In the genomic region with DNA sequence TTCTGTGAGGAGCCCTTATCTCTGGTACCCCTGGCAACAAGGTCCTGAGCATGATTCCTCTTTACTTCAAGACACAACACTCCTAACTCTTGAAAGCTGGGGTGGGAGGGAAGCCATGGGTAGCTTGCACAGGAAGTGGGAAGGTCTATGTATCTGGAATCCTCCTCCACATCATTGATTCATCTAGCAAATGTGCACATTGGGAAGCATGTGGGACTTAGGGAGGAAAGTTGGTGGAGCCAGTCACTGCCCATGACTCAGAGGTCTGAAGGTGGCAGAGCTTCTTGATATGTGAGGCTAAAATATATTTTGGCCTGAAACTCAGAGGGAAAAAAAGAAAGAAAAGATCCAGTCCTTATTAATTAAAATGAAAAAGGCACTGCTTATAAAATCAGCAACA, we compare ENCODE assay signal across 27 cellular contexts.
"Had no signal": no experiment of that assay in that cellular context is flagged by ENCODE, and none has a peak within 500 bp of the region (broad histone marks: within the 10 kb centered on the region; RNA-seq: fewer than 3 reads in every experiment).

No MANE protein-coding gene starts in this region.

- DNase-seq: activated CD8-positive, alpha-beta memory T cell treated with anti-CD3 and anti-CD28 coated beads for 24 hours; activated CD8-positive, alpha-beta memory T cell treated with anti-CD3 and anti-CD28 coated beads, Interleukin-2, amount 50 U/mL, for 4 hours; activated naive CD4-positive, alpha-beta T cell; activated T-cell treated with anti-CD3 and anti-CD28 coated beads, Interleukin-2, amount 50 U/mL, for 24 hours; adrenal gland; colonic mucosa; effector memory CD8-positive, alpha-beta T cell; heart right ventricle; left lung; naive thymus-derived CD4-positive, alpha-beta T cell; occipital lobe; stimulated activated CD4-positive, alpha-beta T cell treated with anti-CD3 and anti-CD28 coated beads, Interleukin-2, amount 100 ng/mL, for 48 hours; stimulated activated CD8-positive, alpha-beta memory T cell treated with anti-CD3 and anti-CD28 coated beads, Interleukin-4, amount 100 ng/mL, for 48 hours; stimulated activated naive B cell treated with anti-CD40 and anti-IgM and Interleukin-4, amounts not matched to agents 10 μg/mL and 1 μg/mL and 100 μg/mL, for 72 hours; upper lobe of right lung had no signal

- H3K4me3 Mint-ChIP-seq: activated naive CD8-positive, alpha-beta T cell; activated T-cell treated with anti-CD3 and anti-CD28 coated beads, Interleukin-2, amount 50 U/mL, for 24 hours; activated T-helper 17 cell treated with anti-CD3 and anti-CD28 coated beads, Interleukin-2, amount 50 U/mL, for 72 hours; effector memory CD8-positive, alpha-beta T cell; naive thymus-derived CD4-positive, alpha-beta T cell; neural crest cell; stimulated activated naive B cell treated with anti-CD40 and anti-IgM and Interleukin-4, amounts not matched to agents 10 μg/mL and 1 μg/mL and 100 μg/mL, for 72 hours; T-helper 2 cell treated with Interferon-gamma antibody and Interleukin-4, amounts not matched to agents 5 μg/mL and 100 μg/mL, for 36 hours had no signal

- H3K27me3 ChIP-seq: adrenal gland, breast epithelium, colonic mucosa, dorsolateral prefrontal cortex, esophagus muscularis mucosa, heart right ventricle, left lung, upper lobe of right lung had no signal

- H3K27ac ChIP-seq: adrenal gland, breast epithelium, colonic mucosa, dorsolateral prefrontal cortex, esophagus muscularis mucosa, heart right ventricle, left lung, thoracic aorta, upper lobe of right lung had no signal

- H3K36me3 Mint-ChIP-seq: activated naive CD8-positive, alpha-beta T cell; stimulated activated naive B cell treated with anti-CD40 and anti-IgM and Interleukin-4, amounts not matched to agents 10 μg/mL and 1 μg/mL and 100 μg/mL, for 72 hours had no signal

- H3K27ac Mint-ChIP-seq: activated naive CD8-positive, alpha-beta T cell; activated T-cell treated with anti-CD3 and anti-CD28 coated beads, Interleukin-2, amount 50 U/mL, for 24 hours; activated T-helper 17 cell treated with anti-CD3 and anti-CD28 coated beads, Interleukin-2, amount 50 U/mL, for 72 hours; effector memory CD8-positive, alpha-beta T cell; naive thymus-derived CD4-positive, alpha-beta T cell; stimulated activated naive B cell treated with anti-CD40 and anti-IgM and Interleukin-4, amounts not matched to agents 10 μg/mL and 1 μg/mL and 100 μg/mL, for 72 hours; T-helper 2 cell treated with Interferon-gamma antibody and Interleukin-4, amounts not matched to agents 5 μg/mL and 100 μg/mL, for 36 hours had no signal

- H3K4me3 ChIP-seq: adrenal gland, breast epithelium, colonic mucosa, dorsolateral prefrontal cortex, esophagus muscularis mucosa, heart right ventricle, left lung, lung, thoracic aorta, upper lobe of right lung had no signal

- H3K9me3 Mint-ChIP-seq: neural crest cell; T-helper 2 cell treated with Interferon-gamma antibody and Interleukin-4, amounts not matched to agents 5 μg/mL and 100 μg/mL, for 36 hours had no signal

- H3K36me3 ChIP-seq: adrenal gland, breast epithelium, colonic mucosa, esophagus muscularis mucosa, heart right ventricle, left lung, thoracic aorta, upper lobe of right lung had no signal

- H3K4me1 ChIP-seq: adrenal gland, breast epithelium, colonic mucosa, esophagus muscularis mucosa, heart right ventricle, left lung, upper lobe of right lung had no signal

- ATAC-seq: activated T-helper 17 cell treated with anti-CD3 and anti-CD28 coated beads, Interleukin-2, amount 50 U/mL, for 72 hours; effector memory CD8-positive, alpha-beta T cell; heart right ventricle; left lung; naive thymus-derived CD4-positive, alpha-beta T cell; sciatic nerve; stimulated activated naive B cell treated with anti-CD40 and anti-IgM and Interleukin-4, amounts not matched to agents 10 μg/mL and 1 μg/mL and 100 μg/mL, for 72 hours; upper lobe of right lung had no signal

- H3K27me3 Mint-ChIP-seq: activated naive CD8-positive, alpha-beta T cell; activated T-cell treated with anti-CD3 and anti-CD28 coated beads, Interleukin-2, amount 50 U/mL, for 24 hours; activated T-helper 17 cell treated with anti-CD3 and anti-CD28 coated beads, Interleukin-2, amount 50 U/mL, for 72 hours; effector memory CD8-positive, alpha-beta T cell; stimulated activated naive B cell treated with anti-CD40 and anti-IgM and Interleukin-4, amounts not matched to agents 10 μg/mL and 1 μg/mL and 100 μg/mL, for 72 hours had no signal

- H3K4me1 Mint-ChIP-seq: activated T-helper 17 cell treated with anti-CD3 and anti-CD28 coated beads, Interleukin-2, amount 50 U/mL, for 72 hours; naive thymus-derived CD4-positive, alpha-beta T cell; neural crest cell; stimulated activated naive B cell treated with anti-CD40 and anti-IgM and Interleukin-4, amounts not matched to agents 10 μg/mL and 1 μg/mL and 100 μg/mL, for 72 hours had no signal

- FAIRE-seq: endothelial cell of umbilical vein, keratinocyte had no signal
